ENCODE assay signal across 8 cellular contexts in the genomic region with DNA sequence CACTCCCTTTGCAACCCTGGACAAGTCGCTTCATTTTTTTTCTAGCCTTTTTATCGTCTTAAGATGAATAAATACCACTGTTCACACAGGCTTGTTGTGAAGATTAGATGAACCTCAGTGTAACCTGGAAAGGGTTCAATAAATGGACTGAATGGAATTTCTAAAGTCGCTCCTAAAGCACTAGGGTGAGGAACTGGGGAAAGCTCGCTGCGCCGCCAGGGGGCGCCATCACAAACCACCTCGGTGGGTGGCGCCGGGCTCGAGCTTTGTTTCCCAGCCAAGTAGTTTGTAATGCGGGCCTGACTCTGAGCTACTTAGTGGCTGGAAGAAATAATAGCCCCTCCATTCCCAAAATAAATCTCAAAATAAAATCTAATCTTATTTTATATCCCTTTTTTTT. TPM values are rescaled to one million over a fixed set of nuclear protein-coding genes. Genes with fewer than 3 reads are reported as not detected.
A peak's percentile ranks its signal among the peaks of the same experiment; 100 is the strongest.
DNase-seq lines count a peak whose midpoint lies in the region; FAIRE-seq and TF ChIP-seq lines count a peak whose summit lies in the region.

No MANE protein-coding gene starts in this region.

- peak; percentile 82 for TF ChIP-seq CTCF in neutrophil (IDR thresholded peaks at IDR 0.05)

- DNase-seq in NCI-H510A treated with DMSO at 0.1 percent for 48 hours (lab: John Stamatoyannopoulos, UW) (peak; percentile 34), NCI-H510A (lab: John Stamatoyannopoulos, UW) (no peak), NCI-H2227 (lab: John Stamatoyannopoulos, UW; ENCODE audit: unreplicated experiment) (peak; percentile 79), urothelium cell line (ENCODE audit: low spot score) (peak; percentile 57), RCC 7860 (ENCODE audit: low spot score) (no peak)
- peak; percentile 11 to 81 (median 54) for DNase-seq in activated CD8-positive, alpha-beta memory T cell treated with anti-CD3 and anti-CD28 coated beads for 48 hours (ENCODE audit: low read depth in 2 of 3, low spot score in 2 of 3)

- no peaks in the 10 kb centered on the region for H3K9me3 ChIP-seq in esophagus (ENCODE audit: control insufficient read depth in 2 of 2, insufficient read depth in 1 of 2, low read depth in 1 of 2, low read length in 1 of 2)
- H3K9me3 ChIP-seq in neutrophil = no peaks in the 10 kb centered on the region

- H3K27me3 ChIP-seq in esophagus (ENCODE audit: control insufficient read depth in 1 of 2, insufficient read depth in 2 of 2, low read length in 2 of 2) (no peaks in the 10 kb centered on the region), neutrophil (no peaks in the 10 kb centered on the region)

- H3K36me3 ChIP-seq in esophagus (ENCODE audit: control insufficient read depth in 2 of 2, insufficient read depth in 2 of 2, low read length in 1 of 2) (no peaks in the 10 kb centered on the region), neutrophil (no peaks in the 10 kb centered on the region)

- peak overlapping the region; percentile 29 to 48 for H3K27ac ChIP-seq in esophagus (ENCODE audit: low read depth in 2 of 2, low read length in 1 of 2)
- peak overlapping the region; percentile 84 for H3K27ac ChIP-seq in neutrophil

- H3K4me1 ChIP-seq in esophagus (ENCODE audit: control insufficient read depth in 2 of 2, insufficient read depth in 2 of 2, low read length in 1 of 2) = peaks cover 0 to 4% of the 10 kb centered on the region in 2 donors
- H3K4me1 ChIP-seq in neutrophil (ENCODE audit: control insufficient read depth in 1 of 2, insufficient read depth in 1 of 2, low read depth in 1 of 2, low read length in 1 of 2) = peaks cover 82 to 87% of the 10 kb centered on the region in 2 experiments

- 7 to 9% methylated on average over 12 of the region's 12 CpGs for WGBS in esophagus, 2 donors

- no peak overlapping the region for H3K4me3 ChIP-seq in esophagus (ENCODE audit: low read depth in 1 of 2, low read length in 2 of 2)
- H3K4me3 ChIP-seq in neutrophil (ENCODE audit: low read depth in 1 of 2, low read length in 1 of 2) = no peak overlapping the region

- FAIRE-seq in urothelium cell line (lab: Jason Lieb, UNC) = no peak
- FAIRE-seq in RCC 7860 (lab: Jason Lieb, UNC) = no peak

RNA-seq across cellular contexts. Expression of a gene that starts 2.2 kb away (rescaled TPM):
- polyA plus RNA-seq in esophagus = 100 to 1,000 TPM; 120 to 141 TPM

RNA-seq across cellular contexts. Expression of a gene that starts 43.2 kb away (rescaled TPM):
- 1 to 10 TPM in 1 of 2 donors, under 1 TPM in 1; 0.76 to 3.1 TPM for polyA plus RNA-seq in esophagus

RNA-seq across cellular contexts. Expression of a gene that starts 44.7 kb away (rescaled TPM):
- 100 to 1,000 TPM; 148 to 172 TPM for polyA plus RNA-seq in esophagus

Comparison
In these comparisons a context has a peak if more than half of its experiments do, and no peak if none do; other contexts are left out.
1. DNase-seq: peak in NCI-H510A treated with DMSO at 0.1 percent for 48 hours (single experiment), NCI-H2227 (single experiment), activated CD8-positive, alpha-beta memory T cell treated with anti-CD3 and anti-CD28 coated beads for 48 hours (3 of 3) and urothelium cell line (single experiment); none in NCI-H510A (single experiment) and RCC 7860 (single experiment).